1 cellular context compared by ENCODE assay signal in genomic region chr7:117690147-117690546, GRCh38.
TF ChIP-seq lines count a peak whose summit lies in the region.

No MANE protein-coding gene starts in this region.

TF ChIP-seq in GM23338, 12 proteins besides CTCF, POLR2A, EP300 and RAD21 (continued from another document):
- TF ChIP-seq, protein P1, sequence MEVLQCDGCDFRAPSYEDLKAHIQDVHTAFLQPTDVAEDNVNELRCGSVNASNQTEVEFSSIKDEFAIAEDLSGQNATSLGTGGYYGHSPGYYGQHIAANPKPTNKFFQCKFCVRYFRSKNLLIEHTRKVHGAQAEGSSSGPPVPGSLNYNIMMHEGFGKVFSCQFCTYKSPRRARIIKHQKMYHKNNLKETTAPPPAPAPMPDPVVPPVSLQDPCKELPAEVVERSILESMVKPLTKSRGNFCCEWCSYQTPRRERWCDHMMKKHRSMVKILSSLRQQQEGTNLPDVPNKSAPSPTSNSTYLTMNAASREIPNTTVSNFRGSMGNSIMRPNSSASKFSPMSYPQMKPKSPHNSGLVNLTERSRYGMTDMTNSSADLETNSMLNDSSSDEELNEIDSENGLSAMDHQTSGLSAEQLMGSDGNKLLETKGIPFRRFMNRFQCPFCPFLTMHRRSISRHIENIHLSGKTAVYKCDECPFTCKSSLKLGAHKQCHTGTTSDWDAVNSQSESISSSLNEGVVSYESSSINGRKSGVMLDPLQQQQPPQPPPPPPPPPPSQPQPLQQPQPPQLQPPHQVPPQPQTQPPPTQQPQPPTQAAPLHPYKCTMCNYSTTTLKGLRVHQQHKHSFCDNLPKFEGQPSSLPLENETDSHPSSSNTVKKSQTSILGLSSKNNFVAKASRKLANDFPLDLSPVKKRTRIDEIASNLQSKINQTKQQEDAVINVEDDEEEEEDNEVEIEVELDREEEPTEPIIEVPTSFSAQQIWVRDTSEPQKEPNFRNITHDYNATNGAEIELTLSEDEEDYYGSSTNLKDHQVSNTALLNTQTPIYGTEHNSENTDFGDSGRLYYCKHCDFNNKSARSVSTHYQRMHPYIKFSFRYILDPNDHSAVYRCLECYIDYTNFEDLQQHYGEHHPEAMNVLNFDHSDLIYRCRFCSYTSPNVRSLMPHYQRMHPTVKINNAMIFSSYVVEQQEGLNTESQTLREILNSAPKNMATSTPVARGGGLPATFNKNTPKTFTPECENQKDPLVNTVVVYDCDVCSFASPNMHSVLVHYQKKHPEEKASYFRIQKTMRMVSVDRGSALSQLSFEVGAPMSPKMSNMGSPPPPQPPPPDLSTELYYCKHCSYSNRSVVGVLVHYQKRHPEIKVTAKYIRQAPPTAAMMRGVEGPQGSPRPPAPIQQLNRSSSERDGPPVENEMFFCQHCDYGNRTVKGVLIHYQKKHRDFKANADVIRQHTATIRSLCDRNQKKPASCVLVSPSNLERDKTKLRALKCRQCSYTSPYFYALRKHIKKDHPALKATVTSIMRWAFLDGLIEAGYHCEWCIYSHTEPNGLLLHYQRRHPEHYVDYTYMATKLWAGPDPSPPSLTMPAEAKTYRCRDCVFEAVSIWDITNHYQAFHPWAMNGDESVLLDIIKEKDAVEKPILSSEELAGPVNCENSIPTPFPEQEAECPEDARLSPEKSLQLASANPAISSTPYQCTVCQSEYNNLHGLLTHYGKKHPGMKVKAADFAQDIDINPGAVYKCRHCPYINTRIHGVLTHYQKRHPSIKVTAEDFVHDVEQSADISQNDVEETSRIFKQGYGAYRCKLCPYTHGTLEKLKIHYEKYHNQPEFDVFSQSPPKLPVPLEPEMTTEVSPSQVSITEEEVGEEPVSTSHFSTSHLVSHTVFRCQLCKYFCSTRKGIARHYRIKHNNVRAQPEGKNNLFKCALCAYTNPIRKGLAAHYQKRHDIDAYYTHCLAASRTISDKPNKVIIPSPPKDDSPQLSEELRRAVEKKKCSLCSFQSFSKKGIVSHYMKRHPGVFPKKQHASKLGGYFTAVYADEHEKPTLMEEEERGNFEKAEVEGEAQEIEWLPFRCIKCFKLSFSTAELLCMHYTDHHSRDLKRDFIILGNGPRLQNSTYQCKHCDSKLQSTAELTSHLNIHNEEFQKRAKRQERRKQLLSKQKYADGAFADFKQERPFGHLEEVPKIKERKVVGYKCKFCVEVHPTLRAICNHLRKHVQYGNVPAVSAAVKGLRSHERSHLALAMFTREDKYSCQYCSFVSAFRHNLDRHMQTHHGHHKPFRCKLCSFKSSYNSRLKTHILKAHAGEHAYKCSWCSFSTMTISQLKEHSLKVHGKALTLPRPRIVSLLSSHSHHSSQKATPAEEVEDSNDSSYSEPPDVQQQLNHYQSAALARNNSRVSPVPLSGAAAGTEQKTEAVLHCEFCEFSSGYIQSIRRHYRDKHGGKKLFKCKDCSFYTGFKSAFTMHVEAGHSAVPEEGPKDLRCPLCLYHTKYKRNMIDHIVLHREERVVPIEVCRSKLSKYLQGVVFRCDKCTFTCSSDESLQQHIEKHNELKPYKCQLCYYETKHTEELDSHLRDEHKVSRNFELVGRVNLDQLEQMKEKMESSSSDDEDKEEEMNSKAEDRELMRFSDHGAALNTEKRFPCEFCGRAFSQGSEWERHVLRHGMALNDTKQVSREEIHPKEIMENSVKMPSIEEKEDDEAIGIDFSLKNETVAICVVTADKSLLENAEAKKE (CRISPR knock-in tag; IDR thresholded peaks at IDR 0.05), result no peak
- TF ChIP-seq EZH2phosphoT487 (IDR thresholded peaks at IDR 0.05; ENCODE audit: unreplicated experiment), result no peak
- no peak for TF ChIP-seq ZNF331 (CRISPR knock-in tag; IDR thresholded peaks at IDR 0.05; ENCODE audit: low read depth)
- TF ChIP-seq EZH2 (IDR thresholded peaks at IDR 0.05; ENCODE audit: low read depth, unreplicated experiment), result no peak
- TF ChIP-seq NANOG (IDR thresholded peaks at IDR 0.05; ENCODE audit: borderline replicate concordance), result no peak
- TF ChIP-seq CREB1 (CRISPR knock-in tag; IDR thresholded peaks at IDR 0.05; ENCODE audit: low read depth), result no peak
- TF ChIP-seq ZNF114 (CRISPR knock-in tag; IDR thresholded peaks at IDR 0.05), result no peak
